Comparison of ENCODE assay signal across 15 cellular contexts in genomic region chr1:235307158-235308124, GRCh38. TPM values are rescaled to one million over a fixed set of nuclear protein-coding genes. Genes with fewer than 3 reads are reported as not detected.
DNase-seq lines count a peak whose midpoint lies in the region; ATAC-seq, FAIRE-seq and TF ChIP-seq lines count a peak whose summit lies in the region.
"Had no signal": no experiment of that assay in that cellular context is flagged by ENCODE, and none has a peak within 500 bp of the region (broad histone marks: within the 10 kb centered on the region; RNA-seq: fewer than 3 reads in every experiment).

No MANE protein-coding gene starts in this region.

- BruUV-seq in GM12878 (replicated peaks; lab: Mats Ljungman, UMichigan), result TSS peak; percentile 55

- POLR2A ChIA-PET in GM12878 (lab: Charles Lee), result interaction anchor here (0.6 to 1.0 kb wide), 3 partner anchors 11 to 182 kb away, joined by 4 to 5 read pairs (median 5); no protein-coding TSS in a partner anchor

- H3K4me1 ChIP-seq in GM12878 (ENCODE audit: control insufficient read depth, insufficient read depth, low read length), result no peaks in the 10 kb centered on the region

- no peaks in the 10 kb centered on the region for H3K27me3 Mint-ChIP-seq in nephron progenitor cell (ENCODE audit: low read depth, poor library complexity)

- H3K9me3 ChIP-seq in GM12878 (replicated peaks; ENCODE audit: control insufficient read depth, insufficient read depth, low read length), result no peaks in the 10 kb centered on the region
- H3K9me3 ChIP-seq: upper lobe of right lung had no signal

- peaks cover 49% of the 10 kb centered on the region for H3K9me3 Mint-ChIP-seq in nephron progenitor cell

- CTCF ChIA-PET in GM12878 (lab: Yijun Ruan, JAX), result interaction anchor here (0.6 to 1.6 kb wide), 7 partner anchors 8 to 144 kb away, joined by 3 to 6 read pairs (median 3); no protein-coding TSS in a partner anchor

- RAD21 ChIA-PET in GM12878 (lab: Charles Lee; ENCODE audit: unreplicated experiment), result interaction anchor here (0.7 kb wide), 2 partner anchors 23 to 84 kb away, joined by 3 read pairs; no protein-coding TSS in a partner anchor

- no peak for TF ChIP-seq POLR2A in GM12878 (IDR thresholded peaks at IDR 0.05; ENCODE audit: low read depth, low read length)

- SMC1A ChIA-PET in GM12878 (lab: Charles Lee; ENCODE audit: uncharacterized antibody, unreplicated experiment), result interaction anchor here (0.9 to 1.2 kb wide), 2 partner anchors 17 to 24 kb away, joined by 3 read pairs; no protein-coding TSS in a partner anchor

- peak overlapping the region; percentile 69 for H3K27ac Mint-ChIP-seq in nephron progenitor cell

- H3K4me1 Mint-ChIP-seq in nephron progenitor cell, result no peaks in the 10 kb centered on the region

- TF ChIP-seq EP300 in GM12878 (IDR thresholded peaks at IDR 0.05; ENCODE audit: borderline replicate concordance in 1 of 2, control insufficient read depth in 1 of 2, low read depth in 2 of 2, low read length in 2 of 2), result no peak

- H3K9ac ChIP-seq in GM12878 (ENCODE audit: control insufficient read depth, insufficient read depth, low read length), result no peak overlapping the region

- no peak for TF ChIP-seq RAD21 in GM12878 (IDR thresholded peaks at IDR 0.05; ENCODE audit: insufficient read depth, low read depth, low read length)

- H3K27me3 ChIP-seq in GM12878 (replicated peaks in 1 of 2; ENCODE audit: control insufficient read depth in 2 of 2, insufficient read depth in 2 of 2, low read length in 1 of 2), result no peaks in the 10 kb centered on the region
- H3K27me3 ChIP-seq: upper lobe of right lung had no signal

- H4K20me1 ChIP-seq in GM12878 (ENCODE audit: control insufficient read depth, insufficient read depth), result peaks cover 6% of the 10 kb centered on the region; the same call in 1 of the 2 replicates

- H3K4me3 Mint-ChIP-seq in nephron progenitor cell, result no peak overlapping the region

- no peak overlapping the region for H3K4me3 ChIP-seq in GM12878
- H3K4me3 ChIP-seq: upper lobe of right lung had no signal

- H3K27ac ChIP-seq in GM12878 (ENCODE audit: control insufficient read depth, insufficient read depth), result no peak overlapping the region
- H3K27ac ChIP-seq: upper lobe of right lung had no signal

- H3K79me2 ChIP-seq in GM12878 (ENCODE audit: control insufficient read depth, insufficient read depth, low read length), result peaks cover 55% of the 10 kb centered on the region

- DNase-seq in NCI-H82 (lab: John Stamatoyannopoulos, UW), result peak; percentile 29
- no peak for DNase-seq in NCI-H82 treated with DMSO at 0.1 percent for 48 hours (lab: John Stamatoyannopoulos, UW; ENCODE audit: unreplicated experiment)
- DNase-seq in EL, result peak; percentile 15
- DNase-seq in GM12878 (ENCODE audit: low read depth, low spot score), result no peak
- no peak for DNase-seq in nephron progenitor cell
- DNase-seq in COLO829 (ENCODE audit: low spot score), result no peak
- DNase-seq: 8988T, DMS 273 treated with DMSO at 0.1 percent for 48 hours, Kasumi-1, NCI-H1694, NCI-H774, upper lobe of right lung had no signal

- FAIRE-seq in GM12878 (lab: Jason Lieb, UNC), result no peak
- FAIRE-seq: astrocyte had no signal

- peaks cover 83% of the 10 kb centered on the region for H3K36me3 Mint-ChIP-seq in nephron progenitor cell (ENCODE audit: low read depth)

- no peak for TF ChIP-seq CTCF in GM12878 (IDR thresholded peaks at IDR 0.05 in 2 of 3, conservative IDR thresholded peaks at IDR 0.05 in 1 of 3; ENCODE audit: control insufficient read depth in 2 of 3, extremely low read depth in 1 of 3, insufficient read depth in 1 of 3, low read depth in 3 of 3, low read length in 3 of 3)
- TF ChIP-seq CTCF in nephron progenitor cell (IDR thresholded peaks at IDR 0.05), result no peak

- intact Hi-C loops in GM12878 (cut with micrococcal nuclease; ENCODE audit: unreplicated experiment), result no loop called here

- in situ Hi-C loops in GM12878 (cut with MboI), result no loop called here

- no peak for ATAC-seq in GM12878
- no peak for ATAC-seq in GM21529 (IDR thresholded peaks at IDR 0.05; ENCODE audit: unreplicated experiment)
- ATAC-seq in GM18870 (IDR thresholded peaks at IDR 0.05; ENCODE audit: unreplicated experiment), result no peak
- ATAC-seq: upper lobe of right lung had no signal

- no peak overlapping the region for H3K4me2 ChIP-seq in GM12878 (ENCODE audit: control insufficient read depth, insufficient read depth)

- no peaks in the 10 kb centered on the region; a peak in 1 of 4 replicates for H3K36me3 ChIP-seq in GM12878 (ENCODE audit: control insufficient read depth in 2 of 2, insufficient read depth in 2 of 2, low read length in 1 of 2)
- H3K36me3 ChIP-seq: upper lobe of right lung had no signal

- 90% methylated on average over 7 of the region's 7 CpGs for WGBS in GM12878 (ENCODE audit: insufficient coverage, insufficient replicate concordance, low lambda C conversion rate, missing lambda C conversion rate)

- no peak overlapping the region for H2AFZ ChIP-seq in GM12878 (ENCODE audit: control insufficient read depth, low read depth, low read length)

TF ChIP-seq in GM12878, 131 proteins besides CTCF, POLR2A, EP300 and RAD21 (continues in another document):
- TF ChIP-seq SUPT20H (IDR thresholded peaks at IDR 0.05; ENCODE audit: borderline replicate concordance, control insufficient read depth, low read depth, low read length) (no peak), SIN3A (IDR thresholded peaks at IDR 0.05; ENCODE audit: low read depth, low read length) (no peak), BCL11A (IDR thresholded peaks at IDR 0.05; ENCODE audit: low read depth, low read length) (no peak)
- TF ChIP-seq, protein P1, sequence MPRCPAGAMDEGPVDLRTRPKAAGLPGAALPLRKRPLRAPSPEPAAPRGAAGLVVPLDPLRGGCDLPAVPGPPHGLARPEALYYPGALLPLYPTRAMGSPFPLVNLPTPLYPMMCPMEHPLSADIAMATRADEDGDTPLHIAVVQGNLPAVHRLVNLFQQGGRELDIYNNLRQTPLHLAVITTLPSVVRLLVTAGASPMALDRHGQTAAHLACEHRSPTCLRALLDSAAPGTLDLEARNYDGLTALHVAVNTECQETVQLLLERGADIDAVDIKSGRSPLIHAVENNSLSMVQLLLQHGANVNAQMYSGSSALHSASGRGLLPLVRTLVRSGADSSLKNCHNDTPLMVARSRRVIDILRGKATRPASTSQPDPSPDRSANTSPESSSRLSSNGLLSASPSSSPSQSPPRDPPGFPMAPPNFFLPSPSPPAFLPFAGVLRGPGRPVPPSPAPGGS (IDR thresholded peaks at IDR 0.05; ENCODE audit: borderline replicate concordance, insufficient read depth, low read depth, low read length, poor library complexity, severe bottlenecking), result no peak

RNA-seq across cellular contexts. Expression of gene ARID4B, which starts 20.5 kb away (rescaled TPM):
- total RNA-seq in GM12878 (2013; cell fraction: nucleolus; rRNA removed), result 205 and 208 TPM in 2 replicates
- total RNA-seq in GM12878 (2014; rRNA removed) (30.8 and 32.3 TPM in 2 replicates), GM12878 (2014; rRNA removed; fragmentation: Illumina TruSeq; extraction: Trizol) (39.1 and 40.7 TPM in 2 replicates), GM12878 (2021) (25.2 and 29.9 TPM in 2 replicates)
- 14.4 TPM for polyA plus RNA-seq in GM12878 (2011; ENCODE audit: low read depth)
- polyA plus RNA-seq in GM12878 (2011; rRNA removed) (20.8 and 38.1 TPM in 2 replicates), GM12878 (2014; fragmentation: Illumina TruSeq; extraction: Trizol) (26.1 and 37.4 TPM in 2 replicates), GM12878 (2014; fragmentation: Nextera tagmentation; extraction: Ambion mirVana) (10 to 100 TPM; 13.6 to 19.1 TPM), GM12878 (2014; rRNA removed) (16.1 and 16.9 TPM in 2 replicates), GM12878 (2016; fragmentation: Nextera tagmentation; extraction: Ambion mirVana) (10 to 100 TPM; 31.7 to 33.1 TPM)
- polyA plus RNA-seq in GM12878 (2011; cell fraction: cytosol; rRNA removed), result 6.9 and 7.6 TPM in 2 replicates
- polyA plus RNA-seq in GM12878 (2011; cell fraction: nucleus; rRNA removed), result 27.7 and 28.1 TPM in 2 replicates
- polyA plus RNA-seq in GM12878 (2012), result 18.1 and 21.5 TPM in 2 replicates
- 30.9 and 49.3 TPM in 2 replicates for polyA minus RNA-seq in GM12878 (2011; rRNA and poly(A)+ RNA removed)
- 10.4 and 12.1 TPM in 2 replicates for polyA minus RNA-seq in GM12878 (2011; cell fraction: cytosol; rRNA and poly(A)+ RNA removed)
- 34.6 and 72.5 TPM in 2 replicates for polyA minus RNA-seq in GM12878 (2011; cell fraction: nucleus; rRNA and poly(A)+ RNA removed)

RNA-seq across cellular contexts. Expression of gene GGPS1, which starts 20.9 kb away (rescaled TPM):
- total RNA-seq in GM12878 (2013; cell fraction: nucleolus; rRNA removed), result 8.5 and 8.7 TPM in 2 replicates
- total RNA-seq in GM12878 (2014; rRNA removed) (14.2 and 15.1 TPM in 2 replicates), GM12878 (2014; rRNA removed; fragmentation: Illumina TruSeq; extraction: Trizol) (15.7 TPM in 2 replicates), GM12878 (2021) (19.6 and 21.3 TPM in 2 replicates)
- polyA plus RNA-seq in GM12878 (2011; ENCODE audit: low read depth), result 6.9 TPM
- polyA plus RNA-seq in GM12878 (2011; rRNA removed) (33.5 and 48.5 TPM in 2 replicates), GM12878 (2014; fragmentation: Illumina TruSeq; extraction: Trizol) (23.3 and 24.7 TPM in 2 replicates), GM12878 (2014; fragmentation: Nextera tagmentation; extraction: Ambion mirVana) (10 to 100 TPM; 28.9 to 36.0 TPM), GM12878 (2014; rRNA removed) (17.3 and 19.4 TPM in 2 replicates), GM12878 (2016; fragmentation: Nextera tagmentation; extraction: Ambion mirVana) (10 to 100 TPM; 25.8 to 29.2 TPM)
- 16.9 and 20.6 TPM in 2 replicates for polyA plus RNA-seq in GM12878 (2011; cell fraction: cytosol; rRNA removed)
- 8.9 and 9.6 TPM in 2 replicates for polyA plus RNA-seq in GM12878 (2011; cell fraction: nucleus; rRNA removed)
- polyA plus RNA-seq in GM12878 (2012), result 10.3 and 16.9 TPM in 2 replicates
- polyA minus RNA-seq in GM12878 (2011; rRNA and poly(A)+ RNA removed), result 18.0 and 20.7 TPM in 2 replicates
- 8.4 and 11.1 TPM in 2 replicates for polyA minus RNA-seq in GM12878 (2011; cell fraction: cytosol; rRNA and poly(A)+ RNA removed)
- 2.7 and 3.1 TPM in 2 replicates for polyA minus RNA-seq in GM12878 (2011; cell fraction: nucleus; rRNA and poly(A)+ RNA removed)

RNA-seq across cellular contexts. Expression of gene TBCE, which starts 59.8 kb away (rescaled TPM):
- total RNA-seq in GM12878 (2013; cell fraction: nucleolus; rRNA removed), result 47.6 and 50.0 TPM in 2 replicates
- total RNA-seq in GM12878 (2014; rRNA removed) (25.3 and 26.1 TPM in 2 replicates), GM12878 (2014; rRNA removed; fragmentation: Illumina TruSeq; extraction: Trizol) (32.7 and 34.0 TPM in 2 replicates), GM12878 (2021) (19.7 and 22.7 TPM in 2 replicates)
- 9.9 TPM for polyA plus RNA-seq in GM12878 (2011; ENCODE audit: low read depth)
- polyA plus RNA-seq in GM12878 (2011; rRNA removed) (30.6 and 36.6 TPM in 2 replicates), GM12878 (2014; fragmentation: Illumina TruSeq; extraction: Trizol) (31.0 and 46.5 TPM in 2 replicates), GM12878 (2014; fragmentation: Nextera tagmentation; extraction: Ambion mirVana) (10 to 100 TPM; 22.7 to 27.8 TPM), GM12878 (2014; rRNA removed) (24.2 and 26.3 TPM in 2 replicates), GM12878 (2016; fragmentation: Nextera tagmentation; extraction: Ambion mirVana) (10 to 100 TPM; 39.3 to 48.7 TPM)
- polyA plus RNA-seq in GM12878 (2011; cell fraction: cytosol; rRNA removed), result 12.9 and 16.2 TPM in 2 replicates
- polyA plus RNA-seq in GM12878 (2011; cell fraction: nucleus; rRNA removed), result 20.5 and 24.0 TPM in 2 replicates
- 20.4 and 21.4 TPM in 2 replicates for polyA plus RNA-seq in GM12878 (2012)
- 14.7 and 18.5 TPM in 2 replicates for polyA minus RNA-seq in GM12878 (2011; rRNA and poly(A)+ RNA removed)
- 6.9 and 10.0 TPM in 2 replicates for polyA minus RNA-seq in GM12878 (2011; cell fraction: cytosol; rRNA and poly(A)+ RNA removed)
- polyA minus RNA-seq in GM12878 (2011; cell fraction: nucleus; rRNA and poly(A)+ RNA removed), result 10.0 and 21.5 TPM in 2 replicates

Comparison
In these comparisons a context has a peak if more than half of its experiments do, and no peak if none do; other contexts are left out.
1. DNase-seq: peak in NCI-H82 (single experiment) and EL (single experiment); none in NCI-H82 treated with DMSO at 0.1 percent for 48 hours (single experiment), GM12878 (single experiment), nephron progenitor cell (single experiment) and COLO829 (single experiment).